Comparison of ENCODE assay signal across 8 cellular contexts in the genomic region with DNA sequence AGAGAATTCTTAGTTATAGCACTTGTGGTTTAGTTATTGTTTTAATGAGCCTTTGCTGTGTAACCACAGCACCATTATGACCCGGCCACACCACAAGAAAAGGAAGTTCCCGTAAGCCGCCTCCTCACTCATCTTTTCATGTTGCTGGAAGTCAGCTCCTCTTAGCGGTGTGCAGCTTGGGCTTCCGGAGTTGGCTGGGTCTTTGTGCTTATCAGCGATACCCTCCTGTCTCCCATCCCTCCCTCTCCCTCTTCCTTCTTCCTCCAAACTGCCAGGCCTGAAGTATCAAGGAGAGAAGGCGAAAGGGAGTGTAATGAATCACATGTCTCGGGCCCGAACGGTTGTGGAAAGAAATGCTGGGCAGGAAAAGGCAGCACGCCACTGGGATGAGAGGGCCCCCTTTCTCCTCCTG.
DNase-seq lines count a peak whose midpoint lies in the region; ATAC-seq, FAIRE-seq and TF ChIP-seq lines count a peak whose summit lies in the region.

No MANE protein-coding gene starts in this region.

- no peak overlapping the region for H2BK120ac ChIP-seq in H9 (ENCODE audit: low read depth, low read length, poor library complexity, severe bottlenecking)

- no peak for TF ChIP-seq CTCF in astrocyte (IDR thresholded peaks at IDR 0.05; ENCODE audit: insufficient read depth, low read depth, low read length)
- no peak for TF ChIP-seq CTCF in H9 (conservative IDR thresholded peaks at IDR 0.05)

- no peak overlapping the region for H3K9ac ChIP-seq in astrocyte (ENCODE audit: low read length)
- no peak overlapping the region for H3K9ac ChIP-seq in H9 (ENCODE audit: extremely low read depth, insufficient read length, low read length)

- no peaks in the 10 kb centered on the region for H3K79me1 ChIP-seq in H9 (ENCODE audit: insufficient read depth, low read depth, low read length, poor library complexity, severe bottlenecking)

- no peaks in the 10 kb centered on the region for H3K9me3 ChIP-seq in astrocyte (ENCODE audit: insufficient read depth, low read depth, low read length)
- no peaks in the 10 kb centered on the region for H3K9me3 ChIP-seq in H9 (ENCODE audit: control insufficient read depth, low read depth, low read length)

- H3K4me3 ChIP-seq in astrocyte (ENCODE audit: insufficient read depth, low read depth, low read length), result no peak overlapping the region

- H2AFZ ChIP-seq in astrocyte (ENCODE audit: low read depth, low read length) (no peak overlapping the region), H9 (ENCODE audit: low read length) (no peak overlapping the region)

- no peak overlapping the region for H3K23ac ChIP-seq in H9 (ENCODE audit: insufficient read length, low read depth, low read length)

- no peak overlapping the region for H3K56ac ChIP-seq in H9 (ENCODE audit: insufficient read length, low read depth, low read length)

- no peak overlapping the region for H2BK12ac ChIP-seq in H9 (ENCODE audit: insufficient read length, low read depth, low read length)

- ATAC-seq in GM18861 (IDR thresholded peaks at IDR 0.05; ENCODE audit: unreplicated experiment), result peak; percentile 83
- peak; percentile 76 for ATAC-seq in HG02798 (IDR thresholded peaks at IDR 0.05; ENCODE audit: poor library complexity, unreplicated experiment)

- H4K20me1 ChIP-seq in astrocyte (ENCODE audit: insufficient read depth, low read length), result no peaks in the 10 kb centered on the region
- no peaks in the 10 kb centered on the region for H4K20me1 ChIP-seq in H9 (ENCODE audit: control insufficient read depth, insufficient read depth, insufficient read length)

- no peak overlapping the region for H3K4ac ChIP-seq in H9 (ENCODE audit: low read depth, low read length)

- no peak overlapping the region for H2BK5ac ChIP-seq in H9 (ENCODE audit: insufficient read length, low read length)

- H4K5ac ChIP-seq in H9 (ENCODE audit: insufficient read length, low read depth, low read length), result no peak overlapping the region

- no peak overlapping the region for H3K14ac ChIP-seq in H9 (ENCODE audit: insufficient read depth, low read length)

- no peaks in the 10 kb centered on the region for H3K36me3 Mint-ChIP-seq in astrocyte (ENCODE audit: low read depth, unreplicated experiment)
- H3K36me3 Mint-ChIP-seq in H9 (ENCODE audit: insufficient read depth in 1 of 3, low read depth in 3 of 3), result no peaks in the 10 kb centered on the region

- no peak overlapping the region for H3T11ph ChIP-seq in H9 (ENCODE audit: low read length)

- no CpG with 5 or more reads among the region's 11 CpGs for whole genome bisulfite sequencing in H9 (ENCODE audit: extremely low coverage, insufficient read length, low lambda C conversion rate)

- H3K36me3 ChIP-seq in astrocyte (ENCODE audit: insufficient read depth, low read length), result no peaks in the 10 kb centered on the region

- H3K4me3 Mint-ChIP-seq in astrocyte (ENCODE audit: unreplicated experiment) (no peak overlapping the region), H9 (no peak overlapping the region)

- no peak overlapping the region for H4K91ac ChIP-seq in H9 (ENCODE audit: insufficient read length, low read depth, low read length)

- H3K4me1 Mint-ChIP-seq in astrocyte (ENCODE audit: low read depth, unreplicated experiment), result peaks cover 7% of the 10 kb centered on the region
- H3K4me1 Mint-ChIP-seq in H9, result peaks cover 15 to 17% of the 10 kb centered on the region in 2 experiments

- no peak overlapping the region for H2AK5ac ChIP-seq in H9 (ENCODE audit: insufficient read length, low read length)

- H3K27ac Mint-ChIP-seq in astrocyte (ENCODE audit: unreplicated experiment) (no peak overlapping the region), H9 (peak overlapping the region in 1 of 3 experiments; percentile 59; a peak in 1 of 7 replicates)

- H3K27ac ChIP-seq in astrocyte (ENCODE audit: low read depth, low read length) (no peak overlapping the region), H9 (ENCODE audit: insufficient read length, low read depth, low read length) (no peak overlapping the region)

- FAIRE-seq in astrocyte (lab: Jason Lieb, UNC), result no peak

- H3K79me2 ChIP-seq in astrocyte (ENCODE audit: insufficient read depth, low read length) (no peaks in the 10 kb centered on the region), H9 (ENCODE audit: insufficient read depth, low read length) (no peaks in the 10 kb centered on the region)

- H3K4me2 ChIP-seq in astrocyte (ENCODE audit: low read length), result peak overlapping the region; percentile 10
- H3K4me2 ChIP-seq in H9 (ENCODE audit: insufficient read depth, insufficient read length, low read length), result no peak overlapping the region

- no peak overlapping the region for H2BK15ac ChIP-seq in H9 (ENCODE audit: low read depth, low read length)

- H3K27me3 ChIP-seq in astrocyte (ENCODE audit: insufficient read depth, low read length) (no peaks in the 10 kb centered on the region), H9 (ENCODE audit: insufficient read depth, low read length) (no peaks in the 10 kb centered on the region; the same call in 1 of the 2 replicates)

- peak; percentile 32 for DNase-seq in RPMI8226
- DNase-seq in astrocyte (ENCODE audit: low read depth), result peak; percentile 23
- peak; percentile 16 for DNase-seq in stimulated activated CD8-positive, alpha-beta memory T cell treated with anti-CD3 and anti-CD28 coated beads, Interleukin-12 subunit alpha, Interleukin-12 subunit beta, amount 100 ng/mL, for 24 hours (ENCODE audit: extremely low read depth)
- no peak for DNase-seq in ecto neural progenitor cell (ENCODE audit: low spot score)
- DNase-seq in H9, result no peak
- no peak for DNase-seq in NCI-H1092 treated with DMSO at 0.1 percent for 48 hours (lab: John Stamatoyannopoulos, UW)

- H3K9me3 Mint-ChIP-seq in astrocyte (ENCODE audit: unreplicated experiment) (peaks cover 3% of the 10 kb centered on the region), H9 (no peaks in the 10 kb centered on the region)

- H3K27me3 Mint-ChIP-seq in astrocyte (ENCODE audit: low read depth, unreplicated experiment) (peaks cover 17% of the 10 kb centered on the region), H9 (ENCODE audit: low read depth) (no peaks in the 10 kb centered on the region)

- H3K18ac ChIP-seq in H9 (ENCODE audit: insufficient read length, low read depth, low read length), result no peak overlapping the region

- H3K4me1 ChIP-seq in astrocyte (ENCODE audit: insufficient read depth, low read length) (no peaks in the 10 kb centered on the region), H9 (ENCODE audit: insufficient read depth, low read length) (no peaks in the 10 kb centered on the region; the same call in 1 of the 2 replicates)

- no peaks in the 10 kb centered on the region for H3K23me2 ChIP-seq in H9 (ENCODE audit: insufficient read length, low read depth, low read length, poor library complexity, severe bottlenecking)

- no peak overlapping the region for H2BK20ac ChIP-seq in H9 (ENCODE audit: low read depth, low read length, poor library complexity, severe bottlenecking)

- no peak overlapping the region for H4K8ac ChIP-seq in H9 (replicated peaks; ENCODE audit: insufficient read length, low read depth, low read length)

Comparison
In these comparisons a context has a peak if more than half of its experiments do, and no peak if none do; other contexts are left out.
1. DNase-seq: peak in RPMI8226 (single experiment), astrocyte (single experiment) and stimulated activated CD8-positive, alpha-beta memory T cell treated with anti-CD3 and anti-CD28 coated beads, Interleukin-12 subunit alpha, Interleukin-12 subunit beta, amount 100 ng/mL, for 24 hours (single experiment); none in ecto neural progenitor cell (single experiment), H9 (single experiment) and NCI-H1092 treated with DMSO at 0.1 percent for 48 hours (single experiment).